ENCODE assay signal across 8 cellular contexts in genomic region chr15:31391687-31392671, GRCh38.
DNase-seq lines count a peak whose midpoint lies in the region; ATAC-seq and TF ChIP-seq lines count a peak whose summit lies in the region.

No MANE protein-coding gene starts in this region.

- H3K27ac Mint-ChIP-seq in endothelial cell (ENCODE audit: unreplicated experiment), result no peak overlapping the region

- DNase-seq in NCI-H2196 (lab: John Stamatoyannopoulos, UW; ENCODE audit: unreplicated experiment) (peak; percentile 30), NCI-H2196 treated with DMSO at 0.1 percent for 48 hours (lab: John Stamatoyannopoulos, UW; ENCODE audit: unreplicated experiment) (no peak), NCI-H526 treated with DMSO at 0.1 percent for 48 hours (lab: John Stamatoyannopoulos, UW) (peak; percentile 36), endothelial cell (ENCODE audit: low spot score) (peak; percentile 56), middle frontal gyrus (ENCODE audit: extremely low spot score, low spot score) (peak; percentile 36)
- DNase-seq in activated CD8-positive, alpha-beta memory T cell treated with anti-CD3 and anti-CD28 coated beads, Interleukin-2, amount 50 U/mL, for 1 hour (ENCODE audit: extremely low read depth), result peak; percentile 51
- DNase-seq in stimulated activated CD8-positive, alpha-beta memory T cell treated with anti-CD3 and anti-CD28 coated beads, Interleukin-2, amount 100 ng/mL, for 48 hours (ENCODE audit: low read depth in 2 of 2), result peak; percentile 71 to 79

- no peaks in the 10 kb centered on the region for H3K36me3 Mint-ChIP-seq in endothelial cell (ENCODE audit: low read depth, unreplicated experiment)

- peaks cover 13% of the 10 kb centered on the region for H3K27me3 Mint-ChIP-seq in endothelial cell (ENCODE audit: unreplicated experiment)

- TF ChIP-seq CTCF in endothelial cell (IDR thresholded peaks at IDR 0.05; ENCODE audit: unreplicated experiment), result no peak

- peak overlapping the region; percentile 71 for H3K4me3 Mint-ChIP-seq in endothelial cell (ENCODE audit: unreplicated experiment)

- H3K9me3 Mint-ChIP-seq in endothelial cell (ENCODE audit: unreplicated experiment), result no peaks in the 10 kb centered on the region

- peaks cover 15% of the 10 kb centered on the region for H3K4me1 Mint-ChIP-seq in endothelial cell (ENCODE audit: unreplicated experiment)

- ATAC-seq in HG02884 (IDR thresholded peaks at IDR 0.05; ENCODE audit: unreplicated experiment), result peak; percentile 76
